ENCODE assay signal across 8 cellular contexts in genomic region chr5:83473344-83474169, GRCh38.
DNase-seq lines count a peak whose midpoint lies in the region; ATAC-seq, FAIRE-seq and TF ChIP-seq lines count a peak whose summit lies in the region.

No MANE protein-coding gene starts in this region.

- peaks cover 5% of the 10 kb centered on the region; the same call in 1 of the 2 replicates for H3K4me1 ChIP-seq in DOHH2 (ENCODE audit: control insufficient read depth, low read length)
- peaks cover 34% of the 10 kb centered on the region for H3K4me1 ChIP-seq in neuron (ENCODE audit: insufficient read depth, low read length)

- H3K4me2 ChIP-seq in DOHH2 (ENCODE audit: low read length) = peak overlapping the region; percentile 42

- no peaks in the 10 kb centered on the region for H3K9me3 Mint-ChIP-seq in activated naive CD8-positive, alpha-beta T cell (ENCODE audit: low read depth)

- peaks cover 32% of the 10 kb centered on the region for H3K4me1 Mint-ChIP-seq in activated naive CD8-positive, alpha-beta T cell (ENCODE audit: low read depth)

- ATAC-seq in GM21447 (IDR thresholded peaks at IDR 0.05; ENCODE audit: unreplicated experiment) = peak; percentile 63

- no peaks in the 10 kb centered on the region for H3K9me2 ChIP-seq in DOHH2 (replicated peaks; ENCODE audit: control insufficient read depth, low read length)

- H3K27me3 ChIP-seq in DOHH2 (ENCODE audit: control insufficient read depth, low read length) (peaks cover 71% of the 10 kb centered on the region), neuron (ENCODE audit: insufficient read depth, low read length) (no peaks in the 10 kb centered on the region)

- peak; percentile 87 for DNase-seq in HS-5 (ENCODE audit: low read depth)
- DNase-seq in OCI-M1 (lab: John Stamatoyannopoulos, UW) = peak; percentile 93
- DNase-seq in glomerular visceral epithelial cell (ENCODE audit: extremely low spot score) = peak; percentile 99
- DNase-seq in urothelium cell line (ENCODE audit: low spot score) = peak; percentile 66

- peak; percentile 20 for FAIRE-seq in urothelium cell line (lab: Jason Lieb, UNC)

- H3K36me3 ChIP-seq in DOHH2 (ENCODE audit: control insufficient read depth, low read length) = no peaks in the 10 kb centered on the region
- peaks cover 14% of the 10 kb centered on the region for H3K36me3 ChIP-seq in neuron (ENCODE audit: insufficient read depth, low read length)

- H4K20me1 ChIP-seq in DOHH2 (ENCODE audit: control insufficient read depth, insufficient read depth, low read depth, low read length) = no peaks in the 10 kb centered on the region

- no peak overlapping the region for H2AFZ ChIP-seq in neuron (ENCODE audit: low read depth, low read length)

- no peaks in the 10 kb centered on the region for H3K9me3 ChIP-seq in DOHH2 (ENCODE audit: control insufficient read depth, insufficient read depth, low read length)
- H3K9me3 ChIP-seq in neuron (ENCODE audit: low read length) = no peaks in the 10 kb centered on the region

- H3K27ac ChIP-seq in DOHH2 (ENCODE audit: low read depth, low read length) = no peak overlapping the region

- H3K4me3 ChIP-seq in DOHH2 (ENCODE audit: low read length) = peak overlapping the region; percentile 22; the same call in 1 of the 2 replicates
- peak overlapping the region; percentile 69 for H3K4me3 ChIP-seq in neuron (ENCODE audit: low read length)

- peaks cover 56% of the 10 kb centered on the region for H3K27me3 Mint-ChIP-seq in activated naive CD8-positive, alpha-beta T cell

- H3K79me2 ChIP-seq in DOHH2 (ENCODE audit: control insufficient read depth, low read length) = no peaks in the 10 kb centered on the region

- no peak overlapping the region for H3K27ac Mint-ChIP-seq in activated naive CD8-positive, alpha-beta T cell

- no peaks in the 10 kb centered on the region for H3F3A ChIP-seq in DOHH2 (ENCODE audit: control insufficient read depth, insufficient read depth)

- TF ChIP-seq CTCF in DOHH2 (IDR thresholded peaks at IDR 0.05; ENCODE audit: low read depth, low read length, poor library complexity, severe bottlenecking) = peak; percentile 85

- H3K4me3 Mint-ChIP-seq in activated naive CD8-positive, alpha-beta T cell = peak overlapping the region; percentile 92

- H3K36me3 Mint-ChIP-seq in activated naive CD8-positive, alpha-beta T cell = no peaks in the 10 kb centered on the region
